Comparison of ENCODE assay signal across 1 cellular context in genomic region chr9:122821278-122821952, GRCh38.
TF ChIP-seq lines count a peak whose summit lies in the region.

No MANE protein-coding gene starts in this region.

TF ChIP-seq in K562, 482 proteins besides CTCF, POLR2A, EP300 and RAD21 (continued from another document):
- TF ChIP-seq MGA (IDR thresholded peaks at IDR 0.05): peak; percentile 43; the same call in 1 of the 2 replicates
- TF ChIP-seq ELF1 (tag; IDR thresholded peaks at IDR 0.05): peak; percentile 70
- no peak for TF ChIP-seq PBX2 (CRISPR knock-in tag; IDR thresholded peaks at IDR 0.05; ENCODE audit: low read depth)
- peak; percentile 79 for TF ChIP-seq PBX2 (tag; conservative IDR thresholded peaks at IDR 0.05; ENCODE audit: low read depth)
- peak; percentile 67; the same call in 1 of the 2 replicates for TF ChIP-seq MEF2D (tag; conservative IDR thresholded peaks at IDR 0.05; ENCODE audit: low read depth)
- no peak for TF ChIP-seq RBFOX2 (IDR thresholded peaks at IDR 0.05; ENCODE audit: low read depth, low read length)
